In the genomic region with DNA sequence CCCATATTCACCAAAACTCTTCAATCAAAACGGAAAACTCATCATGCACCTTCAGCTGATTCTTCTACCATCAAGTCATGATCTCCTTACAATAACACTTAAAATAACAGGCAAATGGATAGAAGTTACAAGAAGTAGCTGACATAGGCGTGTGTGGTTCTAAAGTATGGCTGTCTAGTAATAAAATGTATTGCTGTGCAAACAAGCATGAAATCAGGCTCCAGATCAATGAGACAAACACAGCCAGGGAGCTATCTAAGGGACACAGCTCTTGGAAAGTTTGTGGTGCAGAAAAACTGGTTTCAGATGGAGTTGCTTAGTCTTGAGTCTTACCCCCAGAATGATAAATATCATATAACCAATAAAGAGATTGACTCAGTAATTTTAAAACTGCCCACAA, we compare ENCODE assay signal across 18 cellular contexts.
DNase-seq lines count a peak whose midpoint lies in the region; ATAC-seq and TF ChIP-seq lines count a peak whose summit lies in the region.
"Had no signal": no experiment of that assay in that cellular context is flagged by ENCODE, and none has a peak within 500 bp of the region (broad histone marks: within the 10 kb centered on the region; RNA-seq: fewer than 3 reads in every experiment).

No MANE protein-coding gene starts in this region.

- no peak overlapping the region for H3K4me3 ChIP-seq in PC-9
- H3K4me3 ChIP-seq: A549, GM23338, K562 had no signal

- H3K36me3 ChIP-seq in PC-9 (ENCODE audit: low read depth) = no peaks in the 10 kb centered on the region

- H4K20me1 ChIP-seq in PC-9 (ENCODE audit: insufficient read depth) = no peaks in the 10 kb centered on the region

- intact Hi-C loops in PC-9 (cut with micrococcal nuclease; ENCODE audit: unreplicated experiment) = no loop called here
- intact Hi-C loops in left colon (cut with DNase I, micrococcal nuclease) = no loop called here

- no peaks in the 10 kb centered on the region for H3K9me3 ChIP-seq in PC-9 (ENCODE audit: insufficient read depth, low read depth)
- H3K9me3 ChIP-seq: A549 had no signal

- BruUV-seq in PC-9 (replicated peaks; lab: Mats Ljungman, UMichigan) = no TSS peak

- H3K27ac ChIP-seq in PC-9 = no peak overlapping the region
- H3K27ac ChIP-seq: 22Rv1, A549, C4-2B, HL-60 had no signal

- 0 out of 2 replicates have a peak, but pooled peaks cover 3% of the 10 kb centered on the region for H3K4me1 ChIP-seq in PC-9 (replicated peaks; ENCODE audit: insufficient read depth)
- H3K4me1 ChIP-seq: A549 had no signal

- H3K9me2 ChIP-seq in PC-9 (ENCODE audit: insufficient read depth) = no peaks in the 10 kb centered on the region

- ATAC-seq in left colon (peak; percentile 81), GM21717 (IDR thresholded peaks at IDR 0.05; ENCODE audit: unreplicated experiment) (no peak)
- ATAC-seq: A549, GM23338, K562 had no signal

- CTCF ChIA-PET in PC-9 (lab: Charles Lee) = no interaction called here

- no peak overlapping the region for H3K4me2 ChIP-seq in PC-9
- H3K4me2 ChIP-seq: A549, GM23338 had no signal

- H3K79me2 ChIP-seq in PC-9 (ENCODE audit: low read depth) = no peaks in the 10 kb centered on the region

- peak; percentile 40 for DNase-seq in DMS79 treated with DMSO at 0.1 percent for 48 hours (lab: John Stamatoyannopoulos, UW)
- DNase-seq in DMS79 (lab: John Stamatoyannopoulos, UW) = no peak
- DNase-seq in PC-9 = no peak
- no peak for DNase-seq in left colon
- DNase-seq in KG1 (lab: John Stamatoyannopoulos, UW) = no peak
- no peak for DNase-seq in kidney glomerular epithelial cell (lab: John Stamatoyannopoulos, UW)
- DNase-seq: AML-193; CD4-positive, alpha-beta T cell; HCEC 1CT; HFFc6; IMR-90 had no signal

- 0 out of 2 replicates have a peak overlapping the region, but pooled peaks have one; percentile 23 for H2AFZ ChIP-seq in PC-9
- H2AFZ ChIP-seq: GM23338 had no signal

- H3F3A ChIP-seq in PC-9 (ENCODE audit: insufficient read depth, low read depth) = no peaks in the 10 kb centered on the region

- POLR2A ChIA-PET in PC-9 (lab: Charles Lee; ENCODE audit: unreplicated experiment) = no interaction called here

- no peaks in the 10 kb centered on the region for H3K27me3 ChIP-seq in PC-9 (ENCODE audit: insufficient read depth, low read depth)

- no peak for TF ChIP-seq CTCF in PC-9 (conservative IDR thresholded peaks at IDR 0.05)
